16 cellular contexts compared by ENCODE assay signal in genomic region chr2:166230724-166231070, GRCh38.
"Had no signal": no experiment of that assay in that cellular context is flagged by ENCODE, and none has a peak within 500 bp of the region (broad histone marks: within the 10 kb centered on the region; RNA-seq: fewer than 3 reads in every experiment).

No MANE protein-coding gene starts in this region.

- H3K4me3 ChIP-seq: tibial artery, uterus had no signal

- FAIRE-seq: TTC549 had no signal

- H3K9me3 ChIP-seq: tibial artery, uterus had no signal

- DNase-seq: activated CD4-positive, alpha-beta T cell treated with anti-CD3 and anti-CD28 coated beads for 36 hours; activated CD4-positive, alpha-beta T cell treated with anti-CD3 and anti-CD28 coated beads, Interleukin-2, amount 50 U/mL, for 48 hours; activated gamma-delta T cell treated with Interleukin-2 at 50 U/mL for 16 hours; activated T-cell treated with anti-CD3 and anti-CD28 coated beads for 4 hours; effector memory CD8-positive, alpha-beta T cell; glutamatergic neuron; hypothalamus; islet precursor cell; midbrain; stimulated activated CD8-positive, alpha-beta memory T cell treated with anti-CD3 and anti-CD28 coated beads, Interleukin-4, amount 100 ng/mL, for 48 hours; stimulated activated naive CD4-positive, alpha-beta T cell; tibial artery; uterus had no signal

- H3K36me3 ChIP-seq: tibial artery, uterus had no signal

- H3K27me3 ChIP-seq: tibial artery had no signal

- H3K27ac ChIP-seq: epithelial cell of prostate, tibial artery, uterus had no signal

- H3K4me1 ChIP-seq: tibial artery, uterus had no signal

- ATAC-seq: activated CD4-positive, alpha-beta T cell treated with anti-CD3 and anti-CD28 coated beads for 36 hours; effector memory CD8-positive, alpha-beta T cell; WTC11 had no signal
